In the genomic region with DNA sequence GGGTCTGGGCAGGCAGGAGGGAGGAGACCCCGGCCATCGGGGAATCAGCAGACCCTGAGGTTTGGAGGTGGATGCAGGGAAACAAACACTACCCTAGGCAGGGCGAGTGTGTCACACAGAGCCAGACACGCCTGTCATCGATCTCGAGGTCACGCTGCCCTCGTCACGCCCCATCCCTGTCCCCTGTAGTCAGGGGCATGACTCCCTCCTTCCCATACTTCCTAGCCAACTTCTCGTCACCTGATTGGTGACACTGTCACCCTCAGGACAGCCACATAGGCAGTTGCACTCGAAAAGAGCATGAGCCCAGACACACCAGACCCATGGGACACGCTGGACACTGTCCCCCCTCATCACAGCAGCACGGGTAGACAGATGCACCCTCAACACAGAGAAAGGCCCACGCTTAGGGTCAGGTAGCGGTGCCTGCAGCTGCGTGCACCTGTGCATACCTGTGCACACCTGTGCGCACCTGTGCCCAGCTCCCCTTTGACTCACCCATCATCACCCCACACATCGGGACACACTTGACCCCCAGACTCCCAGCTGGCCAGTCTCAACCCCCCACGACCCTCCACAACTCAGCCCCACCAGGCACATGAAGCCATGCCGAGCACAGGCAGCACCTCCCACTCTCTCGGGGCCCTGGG, we compare ENCODE assay signal across 15 cellular contexts.
"Had no signal": no experiment of that assay in that cellular context is flagged by ENCODE, and none has a peak within 500 bp of the region (broad histone marks: within the 10 kb centered on the region; RNA-seq: fewer than 3 reads in every experiment).

No MANE protein-coding gene starts in this region.

- H3K4me3 Mint-ChIP-seq: activated naive CD4-positive, alpha-beta T cell treated with anti-CD3 and anti-CD28 coated beads for 36 hours; immature natural killer cell; stimulated activated naive B cell treated with anti-CD40 and anti-IgM and Interleukin-4, amounts not matched to agents 10 μg/mL and 1 μg/mL and 100 μg/mL, for 72 hours had no signal

- H3K27ac Mint-ChIP-seq: activated naive CD4-positive, alpha-beta T cell treated with anti-CD3 and anti-CD28 coated beads for 36 hours; immature natural killer cell; stimulated activated naive B cell treated with anti-CD40 and anti-IgM and Interleukin-4, amounts not matched to agents 10 μg/mL and 1 μg/mL and 100 μg/mL, for 72 hours had no signal

- H3K27ac ChIP-seq: coronary artery, esophagus squamous epithelium, lower lobe of right lung, SK-N-MC had no signal

- H3K4me3 ChIP-seq: coronary artery, esophagus squamous epithelium, lower lobe of right lung, SK-N-MC had no signal

- DNase-seq: activated CD4-positive, alpha-beta T cell treated with anti-CD3 and anti-CD28 coated beads, Interleukin-2, amount 50 U/mL, for 4 hours; activated naive CD4-positive, alpha-beta T cell treated with anti-CD3 and anti-CD28 coated beads for 36 hours; activated T-cell treated with anti-CD3 and anti-CD28 coated beads for 4 hours; central memory CD4-positive, alpha-beta T cell; esophagus squamous epithelium; immature natural killer cell; left cardiac atrium; lower lobe of right lung; midbrain; stimulated activated CD4-positive, alpha-beta T cell treated with anti-CD3 and anti-CD28 coated beads, Interleukin-2, amount 100 ng/mL, for 48 hours; stimulated activated naive B cell treated with anti-CD40 and anti-IgM and Interleukin-4, amounts not matched to agents 10 μg/mL and 1 μg/mL and 100 μg/mL, for 72 hours; trophoblast cell had no signal

- ATAC-seq: activated CD4-positive, CD25-positive, alpha-beta regulatory T cell treated with anti-CD3 and anti-CD28 coated beads, Interleukin-2, amount 50 U/mL, for 24 hours; left cardiac atrium; lower lobe of right lung; stimulated activated naive B cell treated with anti-CD40 and anti-IgM and Interleukin-4, amounts not matched to agents 10 μg/mL and 1 μg/mL and 100 μg/mL, for 72 hours had no signal

- H3K9me3 Mint-ChIP-seq: activated naive CD4-positive, alpha-beta T cell treated with anti-CD3 and anti-CD28 coated beads for 36 hours; immature natural killer cell had no signal

- H3K4me1 Mint-ChIP-seq: immature natural killer cell; stimulated activated naive B cell treated with anti-CD40 and anti-IgM and Interleukin-4, amounts not matched to agents 10 μg/mL and 1 μg/mL and 100 μg/mL, for 72 hours had no signal

- H3K4me1 ChIP-seq: lower lobe of right lung had no signal

- H3K9me3 ChIP-seq: esophagus squamous epithelium, lower lobe of right lung had no signal

- H3K36me3 Mint-ChIP-seq: immature natural killer cell; stimulated activated naive B cell treated with anti-CD40 and anti-IgM and Interleukin-4, amounts not matched to agents 10 μg/mL and 1 μg/mL and 100 μg/mL, for 72 hours had no signal

- H3K36me3 ChIP-seq: esophagus squamous epithelium, lower lobe of right lung had no signal
